ENCODE assay signal across 28 cellular contexts in genomic region chr11:91596111-91596510, GRCh38.
"Had no signal": no experiment of that assay in that cellular context is flagged by ENCODE, and none has a peak within 500 bp of the region (broad histone marks: within the 10 kb centered on the region; RNA-seq: fewer than 3 reads in every experiment).

No MANE protein-coding gene starts in this region.

- H3K4me2 ChIP-seq: hepatocyte had no signal

- H3K79me2 ChIP-seq: hepatocyte had no signal

- DNase-seq: colonic mucosa; cortex of kidney; dermis blood vessel endothelial cell; dorsolateral prefrontal cortex; effector CD4-positive, alpha-beta T cell; effector CD8-positive, alpha-beta T cell; effector memory CD4-positive, alpha-beta T cell; effector memory CD8-positive, alpha-beta T cell; endodermal cell; erythroblast; esophagus squamous epithelium; foreskin fibroblast; foreskin keratinocyte; foreskin melanocyte; gastrocnemius medialis; glutamatergic neuron; head of caudate nucleus; heart right ventricle had no signal

- H3K27ac ChIP-seq: colonic mucosa, coronary artery, dorsolateral prefrontal cortex, epithelial cell of prostate, esophagus muscularis mucosa, esophagus squamous epithelium, foreskin keratinocyte, gastrocnemius medialis, gastroesophageal sphincter, heart right ventricle, hepatocyte had no signal

- H2AFZ ChIP-seq: hepatocyte had no signal

- H3K9me3 ChIP-seq: colonic mucosa, gastrocnemius medialis had no signal

- H3K27me3 ChIP-seq: colonic mucosa, esophagus muscularis mucosa, esophagus squamous epithelium, foreskin keratinocyte, gastrocnemius medialis, gastroesophageal sphincter, heart right ventricle, hepatocyte had no signal

- H3K36me3 ChIP-seq: colonic mucosa, esophagus muscularis mucosa, esophagus squamous epithelium, gastrocnemius medialis, gastroesophageal sphincter, heart right ventricle had no signal

- FAIRE-seq: colon, endometrium, endothelial cell of umbilical vein, frontal cortex had no signal

- H3K4me3 ChIP-seq: colonic mucosa, coronary artery, dorsolateral prefrontal cortex, esophagus muscularis mucosa, esophagus squamous epithelium, gastrocnemius medialis, gastroesophageal sphincter, heart right ventricle, hepatocyte had no signal

- H3K4me1 ChIP-seq: colonic mucosa, esophagus muscularis mucosa, esophagus squamous epithelium, foreskin keratinocyte, gastrocnemius medialis, gastroesophageal sphincter, heart right ventricle had no signal

- ATAC-seq: effector memory CD8-positive, alpha-beta T cell; esophagus mucosa; foreskin keratinocyte; gastrocnemius medialis; gastroesophageal sphincter; heart right ventricle had no signal
